In the genomic region with DNA sequence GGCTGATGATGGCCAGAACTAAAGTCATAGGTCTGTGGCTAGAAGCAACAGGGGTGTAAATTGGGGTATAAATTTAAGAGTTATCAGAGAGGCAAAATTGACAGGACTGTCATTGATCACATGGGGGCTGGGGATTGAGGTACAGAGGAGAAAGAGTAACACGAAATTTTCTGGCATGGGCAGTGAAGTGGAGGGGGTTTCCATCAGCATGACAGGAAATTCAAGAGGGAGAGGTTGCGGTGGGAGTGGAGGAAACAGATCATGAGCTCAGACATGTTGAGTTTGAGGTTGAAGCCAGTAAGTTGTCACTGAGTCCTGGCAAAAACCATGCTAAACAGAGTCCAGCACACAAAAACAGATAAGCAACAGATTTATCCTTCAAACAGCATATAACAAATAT, we compare ENCODE assay signal across 9 cellular contexts.
A peak's percentile ranks its signal among the peaks of the same experiment; 100 is the strongest.
DNase-seq lines count a peak whose midpoint lies in the region; ATAC-seq, FAIRE-seq and TF ChIP-seq lines count a peak whose summit lies in the region.
"Had no signal": no experiment of that assay in that cellular context is flagged by ENCODE, and none has a peak within 500 bp of the region (broad histone marks: within the 10 kb centered on the region; RNA-seq: fewer than 3 reads in every experiment).

No MANE protein-coding gene starts in this region.

- no peak overlapping the region for H3K27ac ChIP-seq in adrenal gland

- peak; percentile 63 for ATAC-seq in HG02852 (IDR thresholded peaks at IDR 0.05; ENCODE audit: unreplicated experiment)
- ATAC-seq in activated CD8-positive, alpha-beta T cell treated with anti-CD3 and anti-CD28 coated beads for 36 hours: peak; percentile 76

- intact Hi-C loops in activated CD8-positive, alpha-beta T cell treated with anti-CD3 and anti-CD28 coated beads for 36 hours (cut with micrococcal nuclease): no loop called here
- intact Hi-C loops in adrenal gland (cut with DNase I) (no loop called here), posterior vena cava (cut with DNase I) (no loop called here)

- POLR2A ChIA-PET in activated CD8-positive, alpha-beta T cell treated with anti-CD3 and anti-CD28 coated beads for 36 hours (lab: Charles Lee): no interaction called here
- POLR2A ChIA-PET in HEK293T (lab: Yijun Ruan, JAX): no interaction called here

- H3K27ac Mint-ChIP-seq in activated CD8-positive, alpha-beta T cell treated with anti-CD3 and anti-CD28 coated beads for 36 hours: peak overlapping the region; percentile 49

- no peaks in the 10 kb centered on the region for H3K36me3 Mint-ChIP-seq in activated CD8-positive, alpha-beta T cell treated with anti-CD3 and anti-CD28 coated beads for 36 hours (ENCODE audit: low read depth)

- peaks cover 2% of the 10 kb centered on the region for H3K27me3 Mint-ChIP-seq in activated CD8-positive, alpha-beta T cell treated with anti-CD3 and anti-CD28 coated beads for 36 hours

- H3K36me3 ChIP-seq in adrenal gland (replicated peaks in 1 of 2): no peaks in the 10 kb centered on the region

- CTCF ChIA-PET in activated CD8-positive, alpha-beta T cell treated with anti-CD3 and anti-CD28 coated beads for 36 hours (lab: Charles Lee): no interaction called here
- CTCF ChIA-PET in HEK293T (lab: Yijun Ruan, JAX): no interaction called here

- peak; percentile 81 for FAIRE-seq in GM18507 (lab: Jason Lieb, UNC)
- FAIRE-seq: G401.6 had no signal

- peaks cover 0 to 16% of the 10 kb centered on the region in 2 donors for H3K4me1 ChIP-seq in adrenal gland (replicated peaks in 1 of 2)

- no peaks in the 10 kb centered on the region for H3K9me3 Mint-ChIP-seq in activated CD8-positive, alpha-beta T cell treated with anti-CD3 and anti-CD28 coated beads for 36 hours

- TF ChIP-seq POLR2A in adrenal gland (IDR thresholded peaks at IDR 0.05): no peak

- TF ChIP-seq CTCF in activated CD8-positive, alpha-beta T cell treated with anti-CD3 and anti-CD28 coated beads for 36 hours (IDR thresholded peaks at IDR 0.05): no peak
- no peak for TF ChIP-seq CTCF in adrenal gland (IDR thresholded peaks at IDR 0.05)

- H3K4me3 ChIP-seq in adrenal gland: no peak overlapping the region

- H3K9me3 ChIP-seq in adrenal gland (replicated peaks in 1 of 3): no peaks in the 10 kb centered on the region

- no peaks in the 10 kb centered on the region for H3K27me3 ChIP-seq in adrenal gland

- H3K4me3 Mint-ChIP-seq in activated CD8-positive, alpha-beta T cell treated with anti-CD3 and anti-CD28 coated beads for 36 hours: no peak overlapping the region

- no peak for DNase-seq in GM18507 (ENCODE audit: extremely low spot score, insufficient read length, low read depth)
- peak; percentile 72 for DNase-seq in activated CD8-positive, alpha-beta T cell treated with anti-CD3 and anti-CD28 coated beads for 36 hours
- peak; percentile 21 for DNase-seq in stimulated activated CD4-positive, alpha-beta T cell treated with anti-CD3 and anti-CD28 coated beads, Interleukin-1b, Interleukin-23, amount 100 ng/mL, for 48 hours
- no peak for DNase-seq in HEK293T (ENCODE audit: extremely low spot score)
- no peak for DNase-seq in adrenal gland
- DNase-seq in posterior vena cava (ENCODE audit: low spot score): no peak
- no peak for DNase-seq in kidney glomerular epithelial cell (lab: John Stamatoyannopoulos, UW)

- WGBS in adrenal gland, 4 donors: 53 to 71% (median 61%) methylated on average over 2 of the region's 2 CpGs

- peaks cover 26% of the 10 kb centered on the region for H3K4me1 Mint-ChIP-seq in activated CD8-positive, alpha-beta T cell treated with anti-CD3 and anti-CD28 coated beads for 36 hours (ENCODE audit: low read depth)

TF ChIP-seq in HEK293T, 16 proteins besides CTCF, POLR2A, EP300 and RAD21:
- no peak for TF ChIP-seq LEF1 (IDR thresholded peaks at IDR 0.05; ENCODE audit: borderline replicate concordance)
- no peak for TF ChIP-seq ARNT (IDR thresholded peaks at IDR 0.05)
- TF ChIP-seq TARDBP (IDR thresholded peaks at IDR 0.05): no peak
- TF ChIP-seq FOXK2 (IDR thresholded peaks at IDR 0.05): no peak
- no peak for TF ChIP-seq SP1 (IDR thresholded peaks at IDR 0.05)
- no peak for TF ChIP-seq NFRKB (IDR thresholded peaks at IDR 0.05)
- no peak for TF ChIP-seq BHLHE40 (IDR thresholded peaks at IDR 0.05; ENCODE audit: borderline replicate concordance)

Comparison
In these comparisons a context has a peak if more than half of its experiments do, and no peak if none do; other contexts are left out.
1. DNase-seq: peak in activated CD8-positive, alpha-beta T cell treated with anti-CD3 and anti-CD28 coated beads for 36 hours (single experiment) and stimulated activated CD4-positive, alpha-beta T cell treated with anti-CD3 and anti-CD28 coated beads, Interleukin-1b, Interleukin-23, amount 100 ng/mL, for 48 hours (single experiment); none in GM18507 (single experiment), HEK293T (single experiment), adrenal gland (0 of 7), posterior vena cava (single experiment) and kidney glomerular epithelial cell (single experiment).